In genomic region chr10:13987472-13987871, GRCh38 we compare ENCODE assay signal across 12 cellular contexts.
DNase-seq lines count a peak whose midpoint lies in the region; ATAC-seq, FAIRE-seq and TF ChIP-seq lines count a peak whose summit lies in the region.
"Had no signal": no experiment of that assay in that cellular context is flagged by ENCODE, and none has a peak within 500 bp of the region (broad histone marks: within the 10 kb centered on the region; RNA-seq: fewer than 3 reads in every experiment).

No MANE protein-coding gene starts in this region.

- POLR2A ChIA-PET in GM12878 (lab: Charles Lee): interaction anchor here (1.1 kb wide), 1 partner anchor 19 kb away, joined by 3 read pairs; no protein-coding TSS in a partner anchor

- RAD21 ChIA-PET in GM12878 (lab: Charles Lee; ENCODE audit: unreplicated experiment): no interaction called here

- in situ Hi-C loops in GM12878 (cut with MboI): no loop called here

- 2% methylated on average over 9 of the region's 9 CpGs for WGBS in GM12878 (ENCODE audit: insufficient coverage, insufficient replicate concordance, low lambda C conversion rate, missing lambda C conversion rate)
- WGBS in mesodermal cell (ENCODE audit: insufficient coverage in 2 of 2), 2 experiments: 22% methylated on average over 4 to 6 of the region's 9 CpGs
- 26 to 31% methylated on average over 9 of the region's 9 CpGs for WGBS in aorta, 2 donors

- H3K4me2 ChIP-seq in DOHH2 (ENCODE audit: low read length): peak overlapping the region; percentile 48
- no peak overlapping the region for H3K4me2 ChIP-seq in GM12878 (ENCODE audit: control insufficient read depth, insufficient read depth)

- no peak for FAIRE-seq in GM12878 (lab: Jason Lieb, UNC)
- FAIRE-seq: GM12891 had no signal

- TSS peak; percentile 9 for BruUV-seq in GM12878 (replicated peaks; lab: Mats Ljungman, UMichigan)

- CTCF ChIA-PET in GM12878 (lab: Yijun Ruan, JAX): no interaction called here

- intact Hi-C loops in GM12878 (cut with micrococcal nuclease; ENCODE audit: unreplicated experiment) (no loop called here), aorta (cut with DNase I) (no loop called here)

- TF ChIP-seq RAD21 in GM12878 (IDR thresholded peaks at IDR 0.05; ENCODE audit: insufficient read depth, low read depth, low read length): no peak

- no peak overlapping the region for H3K9ac ChIP-seq in GM12878 (ENCODE audit: control insufficient read depth, insufficient read depth, low read length)

- H3K27me3 ChIP-seq in DOHH2 (ENCODE audit: control insufficient read depth, low read length): peaks cover 20% of the 10 kb centered on the region
- H3K27me3 ChIP-seq in GM12878 (replicated peaks in 1 of 2; ENCODE audit: control insufficient read depth in 2 of 2, insufficient read depth in 2 of 2, low read length in 1 of 2): no peaks in the 10 kb centered on the region
- no peaks in the 10 kb centered on the region for H3K27me3 ChIP-seq in aorta (ENCODE audit: control insufficient read depth in 1 of 2, insufficient read depth in 2 of 2, low read length in 1 of 2)

- peak; percentile 77 for ATAC-seq in GM12878
- ATAC-seq in GM18861 (IDR thresholded peaks at IDR 0.05; ENCODE audit: unreplicated experiment): no peak
- ATAC-seq in left lobe of liver: no peak
- ATAC-seq in aorta (ENCODE audit: low FRiP score): no peak

- TF ChIP-seq CTCF in DOHH2 (IDR thresholded peaks at IDR 0.05; ENCODE audit: low read depth, low read length, poor library complexity, severe bottlenecking) (no peak), GM12878 (IDR thresholded peaks at IDR 0.05 in 2 of 3, conservative IDR thresholded peaks at IDR 0.05 in 1 of 3; ENCODE audit: control insufficient read depth in 2 of 3, extremely low read depth in 1 of 3, insufficient read depth in 1 of 3, low read depth in 3 of 3, low read length in 3 of 3) (no peak)

- H3K27ac ChIP-seq in DOHH2 (ENCODE audit: low read depth, low read length) (peak overlapping the region; percentile 18; the same call in 1 of the 2 replicates), GM12878 (ENCODE audit: control insufficient read depth, insufficient read depth) (no peak overlapping the region), mesodermal cell (ENCODE audit: low read depth, low read length, severe bottlenecking) (peak overlapping the region; percentile 70), aorta (ENCODE audit: low read depth in 1 of 2, low read length in 2 of 2) (no peak overlapping the region)
- H3K27ac ChIP-seq: epithelial cell of prostate had no signal

- H3K4me3 ChIP-seq in DOHH2 (ENCODE audit: low read length): no peak overlapping the region
- H3K4me3 ChIP-seq in GM12878: no peak overlapping the region
- H3K4me3 ChIP-seq in mesodermal cell (ENCODE audit: extremely low read depth, insufficient read depth, low read length, poor library complexity, severe bottlenecking): no peak overlapping the region
- H3K4me3 ChIP-seq in aorta (ENCODE audit: low read length in 2 of 2): no peak overlapping the region

- SMC1A ChIA-PET in GM12878 (lab: Charles Lee; ENCODE audit: uncharacterized antibody, unreplicated experiment): interaction anchor here (0.6 to 1.0 kb wide), 4 partner anchors 27 to 565 kb away, joined by 3 to 5 read pairs (median 3); no protein-coding TSS in a partner anchor

- TF ChIP-seq EP300 in GM12878 (IDR thresholded peaks at IDR 0.05; ENCODE audit: borderline replicate concordance in 1 of 2, control insufficient read depth in 1 of 2, low read depth in 2 of 2, low read length in 2 of 2): no peak

- peaks cover 6% of the 10 kb centered on the region; the same call in 1 of the 2 replicates for H3F3A ChIP-seq in DOHH2 (ENCODE audit: control insufficient read depth, insufficient read depth)

- no peak for TF ChIP-seq POLR2A in GM12878 (IDR thresholded peaks at IDR 0.05; ENCODE audit: low read depth, low read length)

- H3K4me1 ChIP-seq in DOHH2 (ENCODE audit: control insufficient read depth, low read length) (peaks cover 21% of the 10 kb centered on the region), GM12878 (ENCODE audit: control insufficient read depth, insufficient read depth, low read length) (no peaks in the 10 kb centered on the region), mesodermal cell (ENCODE audit: control insufficient read depth, insufficient read depth, low read length, poor library complexity, severe bottlenecking) (peaks cover 29% of the 10 kb centered on the region), aorta (ENCODE audit: control insufficient read depth in 1 of 2, insufficient read depth in 2 of 2, low read length in 2 of 2) (peaks cover 0 to 2% of the 10 kb centered on the region in 2 donors)

- peak; percentile 97 for DNase-seq in HT1080 (ENCODE audit: low read depth)
- peak; percentile 50 for DNase-seq in GM12878 (ENCODE audit: low read depth, low spot score)
- DNase-seq in left lobe of liver (ENCODE audit: low spot score): no peak
- no peak for DNase-seq in aorta
- DNase-seq in SHP77 treated with DMSO at 0.1 percent for 48 hours (lab: John Stamatoyannopoulos, UW): no peak
- DNase-seq: KG1, occipital lobe had no signal

- H3K36me3 ChIP-seq in DOHH2 (ENCODE audit: control insufficient read depth, low read length) (no peaks in the 10 kb centered on the region), GM12878 (ENCODE audit: control insufficient read depth in 2 of 2, insufficient read depth in 2 of 2, low read length in 1 of 2) (no peaks in the 10 kb centered on the region; a peak in 1 of 4 replicates), mesodermal cell (ENCODE audit: control insufficient read depth, insufficient read depth, low read length) (no peaks in the 10 kb centered on the region), aorta (ENCODE audit: control insufficient read depth in 1 of 2, insufficient read depth in 2 of 2, low read length in 1 of 2) (no peaks in the 10 kb centered on the region)

- H3K9me3 ChIP-seq in DOHH2 (ENCODE audit: control insufficient read depth, insufficient read depth, low read length): no peaks in the 10 kb centered on the region
- no peaks in the 10 kb centered on the region; the same call in 2 of the 3 replicates for H3K9me3 ChIP-seq in GM12878 (replicated peaks; ENCODE audit: control insufficient read depth, insufficient read depth, low read length)
- H3K9me3 ChIP-seq in mesodermal cell (ENCODE audit: control insufficient read depth, low read length): no peaks in the 10 kb centered on the region
- H3K9me3 ChIP-seq in aorta (ENCODE audit: control insufficient read depth, low read length): no peaks in the 10 kb centered on the region

- H3K79me2 ChIP-seq in DOHH2 (ENCODE audit: control insufficient read depth, low read length) (no peaks in the 10 kb centered on the region), GM12878 (ENCODE audit: control insufficient read depth, insufficient read depth, low read length) (peaks cover 4% of the 10 kb centered on the region)

- no peaks in the 10 kb centered on the region for H4K20me1 ChIP-seq in DOHH2 (ENCODE audit: control insufficient read depth, insufficient read depth, low read depth, low read length)
- no peaks in the 10 kb centered on the region for H4K20me1 ChIP-seq in GM12878 (ENCODE audit: control insufficient read depth, insufficient read depth)

- no peaks in the 10 kb centered on the region for H3K9me2 ChIP-seq in DOHH2 (replicated peaks; ENCODE audit: control insufficient read depth, low read length)

- no peak overlapping the region for H2AFZ ChIP-seq in GM12878 (ENCODE audit: control insufficient read depth, low read depth, low read length)

TF ChIP-seq in GM12878, 131 proteins besides CTCF, POLR2A, EP300 and RAD21 (continues in another document):
- no peak for TF ChIP-seq ATF3 (IDR thresholded peaks at IDR 0.05; ENCODE audit: borderline replicate concordance, extremely low read depth, low read depth, low read length)
- peak; percentile 36; the same call in 1 of the 2 replicates for TF ChIP-seq ATF2 (IDR thresholded peaks at IDR 0.05; ENCODE audit: low read length)
- TF ChIP-seq, protein P1, sequence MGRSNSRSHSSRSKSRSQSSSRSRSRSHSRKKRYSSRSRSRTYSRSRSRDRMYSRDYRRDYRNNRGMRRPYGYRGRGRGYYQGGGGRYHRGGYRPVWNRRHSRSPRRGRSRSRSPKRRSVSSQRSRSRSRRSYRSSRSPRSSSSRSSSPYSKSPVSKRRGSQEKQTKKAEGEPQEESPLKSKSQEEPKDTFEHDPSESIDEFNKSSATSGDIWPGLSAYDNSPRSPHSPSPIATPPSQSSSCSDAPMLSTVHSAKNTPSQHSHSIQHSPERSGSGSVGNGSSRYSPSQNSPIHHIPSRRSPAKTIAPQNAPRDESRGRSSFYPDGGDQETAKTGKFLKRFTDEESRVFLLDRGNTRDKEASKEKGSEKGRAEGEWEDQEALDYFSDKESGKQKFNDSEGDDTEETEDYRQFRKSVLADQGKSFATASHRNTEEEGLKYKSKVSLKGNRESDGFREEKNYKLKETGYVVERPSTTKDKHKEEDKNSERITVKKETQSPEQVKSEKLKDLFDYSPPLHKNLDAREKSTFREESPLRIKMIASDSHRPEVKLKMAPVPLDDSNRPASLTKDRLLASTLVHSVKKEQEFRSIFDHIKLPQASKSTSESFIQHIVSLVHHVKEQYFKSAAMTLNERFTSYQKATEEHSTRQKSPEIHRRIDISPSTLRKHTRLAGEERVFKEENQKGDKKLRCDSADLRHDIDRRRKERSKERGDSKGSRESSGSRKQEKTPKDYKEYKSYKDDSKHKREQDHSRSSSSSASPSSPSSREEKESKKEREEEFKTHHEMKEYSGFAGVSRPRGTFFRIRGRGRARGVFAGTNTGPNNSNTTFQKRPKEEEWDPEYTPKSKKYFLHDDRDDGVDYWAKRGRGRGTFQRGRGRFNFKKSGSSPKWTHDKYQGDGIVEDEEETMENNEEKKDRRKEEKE (IDR thresholded peaks at IDR 0.05): no peak
- TF ChIP-seq CHD2 (IDR thresholded peaks at IDR 0.05; ENCODE audit: borderline replicate concordance, low read depth, low read length): no peak
- TF ChIP-seq TAF1 (IDR thresholded peaks at IDR 0.05; ENCODE audit: borderline replicate concordance, low read depth, low read length): no peak

Comparison
In these comparisons a context has a peak if more than half of its experiments do, and no peak if none do; other contexts are left out.
1. H3K27ac ChIP-seq: peak in DOHH2 (single experiment) and mesodermal cell (single experiment); none in GM12878 (single experiment) and aorta (0 of 2).
2. DNase-seq: peak in HT1080 (single experiment) and GM12878 (single experiment); none in left lobe of liver (single experiment), aorta (0 of 2) and SHP77 treated with DMSO at 0.1 percent for 48 hours (single experiment).